In genomic region chr21:46060596-46061061, GRCh38 we compare ENCODE assay signal across 9 cellular contexts. TPM values are rescaled to one million over a fixed set of nuclear protein-coding genes. Genes with fewer than 3 reads are reported as not detected.
DNase-seq lines count a peak whose midpoint lies in the region; ATAC-seq, FAIRE-seq and TF ChIP-seq lines count a peak whose summit lies in the region.
"Had no signal": no experiment of that assay in that cellular context is flagged by ENCODE, and none has a peak within 500 bp of the region (broad histone marks: within the 10 kb centered on the region; RNA-seq: fewer than 3 reads in every experiment).

No MANE protein-coding gene starts in this region.

- no peaks in the 10 kb centered on the region for H3K36me3 Mint-ChIP-seq in CD8-positive, alpha-beta T cell

- H3K9me3 ChIP-seq in parathyroid adenoma (ENCODE audit: control insufficient read depth, low read length) = no peaks in the 10 kb centered on the region
- no peaks in the 10 kb centered on the region for H3K9me3 ChIP-seq in CD8-positive, alpha-beta T cell (ENCODE audit: low read length)

- H3K27me3 Mint-ChIP-seq in CD8-positive, alpha-beta T cell (ENCODE audit: low read depth) = peaks cover 20% of the 10 kb centered on the region

- in situ Hi-C loops in GM13977 (cut with MboI; ENCODE audit: low pct_unique_long_range_greater_than_20kb, low sequenced_read_pairs, unreplicated experiment) = no loop called here

- peak overlapping the region; percentile 60 for H3K27ac ChIP-seq in parathyroid adenoma
- H3K27ac ChIP-seq in CD8-positive, alpha-beta T cell (ENCODE audit: low read depth, low read length) = no peak overlapping the region

- no peaks in the 10 kb centered on the region for H3K4me1 ChIP-seq in parathyroid adenoma
- peaks cover 34% of the 10 kb centered on the region for H3K4me1 ChIP-seq in CD8-positive, alpha-beta T cell (ENCODE audit: insufficient read depth, low read length)

- H3K27me3 ChIP-seq in parathyroid adenoma (ENCODE audit: control insufficient read depth, insufficient read depth, low read length) = no peaks in the 10 kb centered on the region
- H3K27me3 ChIP-seq in CD8-positive, alpha-beta T cell (ENCODE audit: insufficient read depth, low read length) = no peaks in the 10 kb centered on the region

- H3K36me3 ChIP-seq in parathyroid adenoma (ENCODE audit: control insufficient read depth, insufficient read depth, low read length) = no peaks in the 10 kb centered on the region
- H3K36me3 ChIP-seq in CD8-positive, alpha-beta T cell (ENCODE audit: insufficient read depth, low read length) = no peaks in the 10 kb centered on the region

- H3K27ac Mint-ChIP-seq in CD8-positive, alpha-beta T cell = no peak overlapping the region

- H3K4me3 Mint-ChIP-seq in CD8-positive, alpha-beta T cell = no peak overlapping the region

- POLR2A ChIA-PET in CD8-positive, alpha-beta T cell (lab: Charles Lee) = no interaction called here

- no peak for TF ChIP-seq CTCF in parathyroid adenoma (IDR thresholded peaks at IDR 0.05)
- TF ChIP-seq CTCF in GM13977 (IDR thresholded peaks at IDR 0.05; ENCODE audit: extremely low read depth, insufficient read depth, missing control alignments) = no peak
- no peak for TF ChIP-seq CTCF in CD8-positive, alpha-beta T cell (IDR thresholded peaks at IDR 0.05)

- DNase-seq in AG08395 (ENCODE audit: low spot score) (peak; percentile 93), RCC 7860 (ENCODE audit: low spot score) (peak; percentile 94), GM13977 (ENCODE audit: low spot score) (no peak), NCI-H2081 (lab: John Stamatoyannopoulos, UW) (no peak), NCI-H1930 (lab: John Stamatoyannopoulos, UW) (no peak)
- DNase-seq in CD8-positive, alpha-beta T cell = no peak
- DNase-seq: NCI-H345 had no signal

- intact Hi-C loops in CD8-positive, alpha-beta T cell (cut with DNase I, micrococcal nuclease) = no loop called here

- no peak overlapping the region for H3K9ac ChIP-seq in parathyroid adenoma

- peaks cover 38% of the 10 kb centered on the region for H3K4me1 Mint-ChIP-seq in CD8-positive, alpha-beta T cell (ENCODE audit: low read depth)

- H3K4me3 ChIP-seq in parathyroid adenoma (ENCODE audit: low read depth, low read length) = no peak overlapping the region
- no peak overlapping the region for H3K4me3 ChIP-seq in CD8-positive, alpha-beta T cell (ENCODE audit: low read depth, low read length)

- no peaks in the 10 kb centered on the region for H3K79me2 ChIP-seq in parathyroid adenoma

- H2AFZ ChIP-seq in parathyroid adenoma = no peak overlapping the region

- no peak overlapping the region for H3K4me2 ChIP-seq in parathyroid adenoma (ENCODE audit: low read length)

- no peaks in the 10 kb centered on the region for H3K9me3 Mint-ChIP-seq in CD8-positive, alpha-beta T cell

- peak; percentile 98 for FAIRE-seq in RCC 7860 (lab: Jason Lieb, UNC)

- peak; percentile 19 for ATAC-seq in esophagus mucosa
- ATAC-seq in CD8-positive, alpha-beta T cell = no peak

- CTCF ChIA-PET in CD8-positive, alpha-beta T cell (lab: Charles Lee) = no interaction called here

RNA-seq across cellular contexts. Expression of gene COL6A2, which starts 37.3 kb away (rescaled TPM):
- total RNA-seq in esophagus mucosa = 20.5 TPM
- total RNA-seq in CD8-positive, alpha-beta T cell = 10 to 100 TPM; 74.4 to 80.6 TPM

Comparison
In these comparisons a context has a peak if more than half of its experiments do, and no peak if none do; other contexts are left out.
1. DNase-seq: peak in AG08395 (single experiment) and RCC 7860 (single experiment); none in GM13977 (single experiment), NCI-H2081 (0 of 2), CD8-positive, alpha-beta T cell (0 of 7) and NCI-H1930 (0 of 2).